Comparison of ENCODE assay signal across 14 cellular contexts in genomic region chr22:45775569-45776312, GRCh38.
DNase-seq lines count a peak whose midpoint lies in the region; ATAC-seq, FAIRE-seq and TF ChIP-seq lines count a peak whose summit lies in the region.
"Had no signal": no experiment of that assay in that cellular context is flagged by ENCODE, and none has a peak within 500 bp of the region (broad histone marks: within the 10 kb centered on the region; RNA-seq: fewer than 3 reads in every experiment).

No MANE protein-coding gene starts in this region.

- POLR2A ChIA-PET in RWPE1 (lab: Yijun Ruan, JAX; ENCODE audit: low non-redundant PET), result no interaction called here

- TF ChIP-seq CTCF in GM20000 (IDR thresholded peaks at IDR 0.05; ENCODE audit: extremely low read depth, missing control alignments) (no peak), RWPE1 (conservative IDR thresholded peaks at IDR 0.05; ENCODE audit: low read depth) (no peak)

- ATAC-seq in GM18498 (IDR thresholded peaks at IDR 0.05; ENCODE audit: unreplicated experiment) (peak; percentile 72), HG03103 (IDR thresholded peaks at IDR 0.05; ENCODE audit: low read depth, unreplicated experiment) (peak; percentile 53)

- no peak overlapping the region for H3K27ac ChIP-seq in RWPE1
- H3K27ac ChIP-seq: dorsolateral prefrontal cortex had no signal

- DNase-seq in GM20000 (ENCODE audit: low spot score) (peak; percentile 70), RPMI8226 (peak; percentile 26), NCI-H82 (lab: John Stamatoyannopoulos, UW) (no peak), RWPE1 (ENCODE audit: low spot score) (no peak), HTR-8/SVneo (ENCODE audit: insufficient read length, low spot score) (no peak), NCI-H2081 treated with DMSO at 0.1 percent for 48 hours (lab: John Stamatoyannopoulos, UW) (no peak)
- DNase-seq: activated naive CD4-positive, alpha-beta T cell; CD4-positive, CD25-positive, alpha-beta regulatory T cell; dorsolateral prefrontal cortex; IMR-90; transverse colon had no signal

- FAIRE-seq in HTR-8/SVneo (lab: Jason Lieb, UNC), result no peak
- FAIRE-seq: TTC549 had no signal

- CTCF ChIA-PET in RWPE1 (lab: Yijun Ruan, JAX), result no interaction called here

Comparison
In these comparisons a context has a peak if more than half of its experiments do, and no peak if none do; other contexts are left out.
1. DNase-seq: peak in GM20000 (single experiment) and RPMI8226 (single experiment); none in NCI-H82 (single experiment), RWPE1 (single experiment), HTR-8/SVneo (single experiment) and NCI-H2081 treated with DMSO at 0.1 percent for 48 hours (single experiment).